ENCODE assay signal across 1 cellular context in the genomic region with DNA sequence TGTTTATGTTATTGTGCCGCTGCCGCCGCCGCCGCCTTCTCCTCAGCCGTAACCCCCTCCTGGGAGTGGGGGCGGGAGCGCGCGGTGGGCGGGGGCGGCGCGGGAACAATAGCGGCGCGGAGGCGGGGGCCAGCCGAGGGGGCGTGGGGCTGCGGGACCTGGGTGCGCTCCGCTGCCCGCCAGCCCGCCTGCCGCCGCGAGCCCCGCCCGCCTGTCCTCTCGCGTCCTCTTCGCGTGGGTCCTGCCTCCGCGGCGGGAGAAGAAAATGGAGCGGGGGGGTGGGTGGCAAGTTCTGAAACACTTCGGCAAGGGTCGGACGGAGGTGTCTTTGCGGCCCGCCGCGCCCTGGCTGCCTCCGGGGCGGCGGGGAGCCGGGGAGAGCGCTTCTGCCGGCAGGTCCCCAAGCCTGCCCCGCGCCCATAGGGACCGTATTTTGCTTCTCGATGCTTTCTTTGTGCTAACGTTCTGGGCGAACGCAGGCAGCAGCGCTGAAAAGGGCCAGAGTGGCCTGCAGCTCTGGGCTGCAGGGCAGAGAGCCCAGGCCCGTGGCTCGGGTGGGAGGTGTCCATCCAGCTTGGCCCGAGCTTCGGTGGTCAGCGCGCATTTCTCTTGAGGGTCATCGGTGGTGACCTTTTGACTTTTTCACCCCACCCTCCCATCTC.
TF ChIP-seq lines count a peak whose summit lies in the region.

No MANE protein-coding gene starts in this region.

TF ChIP-seq in HEK293, 187 proteins besides CTCF, POLR2A, EP300 and RAD21 (continued from another document):
- no peak for TF ChIP-seq ZNF596 (tag by site-specific recombination; IDR thresholded peaks at IDR 0.05)
- no peak for TF ChIP-seq GLI4 (tag by site-specific recombination; IDR thresholded peaks at IDR 0.05)
- no peak for TF ChIP-seq ZNF214 (tag by site-specific recombination; IDR thresholded peaks at IDR 0.05; ENCODE audit: borderline replicate concordance)
- no peak for TF ChIP-seq ZNF140 (tag by site-specific recombination; IDR thresholded peaks at IDR 0.05)
- no peak for TF ChIP-seq MZF1 (tag by site-specific recombination; IDR thresholded peaks at IDR 0.05; ENCODE audit: borderline replicate concordance)
- TF ChIP-seq ZNF747 (tag by site-specific recombination; IDR thresholded peaks at IDR 0.05) = no peak
- TF ChIP-seq ZNF624 (tag by site-specific recombination; IDR thresholded peaks at IDR 0.05) = no peak
- no peak for TF ChIP-seq ZNF324 (tag by site-specific recombination; IDR thresholded peaks at IDR 0.05)
- TF ChIP-seq KLF1 (tag by site-specific recombination; IDR thresholded peaks at IDR 0.05) = peak; percentile 21; the same call in 1 of the 2 replicates
- TF ChIP-seq BCL11A (tag by site-specific recombination; IDR thresholded peaks at IDR 0.05; ENCODE audit: low read depth) = peak; percentile 65; the same call in 1 of the 2 replicates
- TF ChIP-seq ZNF354C (tag by site-specific recombination; IDR thresholded peaks at IDR 0.05; ENCODE audit: borderline replicate concordance, low read depth) = no peak
- TF ChIP-seq ZFP3 (tag by site-specific recombination; IDR thresholded peaks at IDR 0.05; ENCODE audit: low read depth) = no peak
- TF ChIP-seq ZNF426 (tag by site-specific recombination; IDR thresholded peaks at IDR 0.05) = no peak
- TF ChIP-seq, protein P1, sequence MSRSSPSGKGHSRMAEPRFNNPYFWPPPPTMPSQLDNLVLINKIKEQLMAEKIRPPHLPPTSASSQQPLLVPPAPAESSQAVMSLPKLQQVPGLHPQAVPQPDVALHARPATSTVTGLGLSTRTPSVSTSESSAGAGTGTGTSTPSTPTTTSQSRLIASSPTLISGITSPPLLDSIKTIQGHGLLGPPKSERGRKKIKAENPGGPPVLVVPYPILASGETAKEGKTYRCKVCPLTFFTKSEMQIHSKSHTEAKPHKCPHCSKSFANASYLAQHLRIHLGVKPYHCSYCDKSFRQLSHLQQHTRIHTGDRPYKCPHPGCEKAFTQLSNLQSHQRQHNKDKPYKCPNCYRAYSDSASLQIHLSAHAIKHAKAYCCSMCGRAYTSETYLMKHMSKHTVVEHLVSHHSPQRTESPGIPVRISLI (tag by site-specific recombination; IDR thresholded peaks at IDR 0.05) = no peak
- peak; percentile 37 for TF ChIP-seq SP2 (tag by site-specific recombination; IDR thresholded peaks at IDR 0.05)
- TF ChIP-seq ZNF132 (tag by site-specific recombination; IDR thresholded peaks at IDR 0.05; ENCODE audit: borderline replicate concordance) = no peak
- TF ChIP-seq MEIS1 (CRISPR knock-in tag; IDR thresholded peaks at IDR 0.05; ENCODE audit: borderline replicate concordance) = no peak
- TF ChIP-seq SCRT1 (tag by site-specific recombination; IDR thresholded peaks at IDR 0.05; ENCODE audit: borderline replicate concordance) = no peak
- TF ChIP-seq ZNF169 (tag by site-specific recombination; IDR thresholded peaks at IDR 0.05) = no peak
- no peak for TF ChIP-seq ZNF248 (tag by site-specific recombination; IDR thresholded peaks at IDR 0.05)
- TF ChIP-seq ZNF843 (tag by site-specific recombination; IDR thresholded peaks at IDR 0.05) = no peak
- TF ChIP-seq ZNF184 (tag by site-specific recombination; IDR thresholded peaks at IDR 0.05) = no peak
- TF ChIP-seq ZNF112 (tag by site-specific recombination; IDR thresholded peaks at IDR 0.05) = no peak
TF ChIP-seq in HEK293: peak in this region for 15.
